ENCODE assay signal across 8 cellular contexts in genomic region chr1:24830680-24831272, GRCh38.
A peak's percentile ranks its signal among the peaks of the same experiment; 100 is the strongest.
DNase-seq lines count a peak whose midpoint lies in the region; ATAC-seq, FAIRE-seq and TF ChIP-seq lines count a peak whose summit lies in the region.

No MANE protein-coding gene starts in this region.

- in situ Hi-C loops in brain microvascular endothelial cell (cut with HindIII; ENCODE audit: low pct_ligation_motif_present, low sequenced_read_pairs) = loop anchor here (25.0 kb wide), 1 partner anchor 168 kb away; no protein-coding TSS in a partner anchor

- H3K36me3 ChIP-seq in HCT116 (ENCODE audit: control insufficient read depth in 1 of 2, insufficient read depth in 2 of 2, low read length in 2 of 2) (no peaks in the 10 kb centered on the region), brain microvascular endothelial cell (replicated peaks) (peaks cover 9% of the 10 kb centered on the region), keratinocyte (ENCODE audit: control insufficient read depth in 2 of 2, extremely low read depth in 1 of 2, insufficient read depth in 2 of 2, low read length in 2 of 2) (peaks cover 4 to 5% of the 10 kb centered on the region in 2 experiments), thyroid gland (no peaks in the 10 kb centered on the region)

- no peak overlapping the region for H3K9ac ChIP-seq in HCT116 (ENCODE audit: low read length)
- H3K9ac ChIP-seq in keratinocyte (ENCODE audit: control insufficient read depth, extremely low read depth, insufficient read depth, low read length) = no peak overlapping the region

- H3K9me3 ChIP-seq in HCT116 (ENCODE audit: control insufficient read depth in 1 of 2, insufficient read depth in 1 of 2, low read depth in 1 of 2, low read length in 2 of 2) (no peaks in the 10 kb centered on the region), keratinocyte (ENCODE audit: control insufficient read depth, low read depth, low read length) (no peaks in the 10 kb centered on the region), thyroid gland (no peaks in the 10 kb centered on the region)

- H3K9me2 ChIP-seq in HCT116 (ENCODE audit: insufficient read depth) = no peaks in the 10 kb centered on the region

- RAD21 ChIA-PET in HCT116 (lab: Charles Lee; ENCODE audit: low non-redundant PET in 1 of 2, low total read pairs in 2 of 2, uncharacterized antibody in 2 of 2, unreplicated experiment in 2 of 2) = interaction anchor here (0.7 to 1.3 kb wide), 6 partner anchors 104 to 632 kb away, joined by 3 to 21 read pairs (median 5); no protein-coding TSS in a partner anchor

- H3K79me2 ChIP-seq in HCT116 (ENCODE audit: insufficient read depth, low read length) (no peaks in the 10 kb centered on the region), keratinocyte (ENCODE audit: control insufficient read depth, insufficient read depth, low read length) (peaks cover 24% of the 10 kb centered on the region)

- peak; percentile 70 for FAIRE-seq in keratinocyte (lab: Jason Lieb, UNC)

- DNase-seq in CD1c-positive myeloid dendritic cell (ENCODE audit: extremely low spot score) = peak; percentile 75
- peak; percentile 68 for DNase-seq in HCT116 (ENCODE audit: low read depth, low spot score)
- DNase-seq in NCI-H446 treated with DMSO at 0.1 percent for 48 hours (lab: John Stamatoyannopoulos, UW) = peak; percentile 54
- DNase-seq in brain microvascular endothelial cell = no peak
- peak; percentile 33 for DNase-seq in keratinocyte (ENCODE audit: low read depth, low spot score)
- DNase-seq in thyroid gland = no peak
- DNase-seq in stimulated activated CD4-positive, alpha-beta T cell treated with anti-CD3 and anti-CD28 coated beads, Interleukin-4, amount 100 ng/mL, for 4 hours = no peak
- no peak for DNase-seq in NCI-H774 (lab: John Stamatoyannopoulos, UW)

- TF ChIP-seq RAD21 in HCT116 (IDR thresholded peaks at IDR 0.05; ENCODE audit: low read depth) = peak; percentile 92

- TF ChIP-seq CTCF in HCT116 (IDR thresholded peaks at IDR 0.05 in 2 of 3, conservative IDR thresholded peaks at IDR 0.05 in 1 of 3; ENCODE audit: borderline replicate concordance in 1 of 3, insufficient read depth in 1 of 3, low read depth in 2 of 3, low read length in 2 of 3) (peak; percentile 59 to 92 (median 82); a peak in 5 of 6 replicates), brain microvascular endothelial cell (IDR thresholded peaks at IDR 0.05; ENCODE audit: low read depth, low read length, missing control alignments) (peak; percentile 53), keratinocyte (optimal IDR thresholded peaks at IDR 0.05 in 1 of 3, IDR thresholded peaks at IDR 0.05 in 1 of 3, conservative IDR thresholded peaks at IDR 0.05 in 1 of 3; ENCODE audit: extremely low read depth in 1 of 3, insufficient read depth in 2 of 3, low read length in 3 of 3) (peak in 2 of 3 experiments; percentile 66 to 73), thyroid gland (IDR thresholded peaks at IDR 0.05) (peak; percentile 49 to 88 (median 70))

- no peaks in the 10 kb centered on the region for H4K20me1 ChIP-seq in HCT116 (ENCODE audit: insufficient read depth)
- H4K20me1 ChIP-seq in keratinocyte (ENCODE audit: control insufficient read depth, extremely low read depth, insufficient read depth, low read length) = peaks cover 2% of the 10 kb centered on the region

- no peaks in the 10 kb centered on the region for H3K9me1 ChIP-seq in keratinocyte (ENCODE audit: control insufficient read depth, extremely low read depth, insufficient read depth, low read length)

- BruUV-seq in HCT116 (replicated peaks; lab: Mats Ljungman, UMichigan) = TSS peak; percentile 8

- intact Hi-C loops in HCT116 (cut with micrococcal nuclease) (loop anchor here (2.0 to 10.0 kb wide), 4 partner anchors 83 to 436 kb away; partner anchors contain the start of gene CLIC4), thyroid gland (cut with DNase I) (no loop called here)

- dilution Hi-C loops in keratinocyte (cut with MboI; ENCODE audit: extremely low pct_ligation_motif_present, low sequenced_read_pairs) = no loop called here

- H3K4me3 ChIP-seq in HCT116 (replicated peaks in 1 of 2; ENCODE audit: low read depth in 1 of 2, low read length in 2 of 2) (no peak overlapping the region), brain microvascular endothelial cell (ENCODE audit: low read depth, low read length) (no peak overlapping the region), keratinocyte (ENCODE audit: control insufficient read depth in 2 of 3, extremely low read depth in 1 of 3, insufficient read depth in 2 of 3, low read depth in 1 of 3, low read length in 3 of 3) (no peak overlapping the region), thyroid gland (replicated peaks in 1 of 3) (no peak overlapping the region)

- H2AFZ ChIP-seq in HCT116 (ENCODE audit: low read depth, low read length, poor library complexity, severe bottlenecking) = no peak overlapping the region
- no peak overlapping the region for H2AFZ ChIP-seq in keratinocyte (ENCODE audit: control insufficient read depth, low read length)

- TF ChIP-seq POLR2A in HCT116 (IDR thresholded peaks at IDR 0.05; ENCODE audit: borderline replicate concordance, extremely low read depth, insufficient read depth, insufficient read length) (no peak), thyroid gland (IDR thresholded peaks at IDR 0.05) (no peak)

- H3K4me1 ChIP-seq in HCT116 (ENCODE audit: control insufficient read depth in 1 of 2, insufficient read depth in 2 of 2, low read length in 2 of 2) (peaks cover 0 to 14% of the 10 kb centered on the region in 2 experiments; a peak in 2 of 4 replicates), keratinocyte (ENCODE audit: control insufficient read depth, extremely low read depth, insufficient read depth, low read length) (peaks cover 5% of the 10 kb centered on the region), thyroid gland (peaks cover 0 to 8% of the 10 kb centered on the region in 2 donors)

- H3K27me3 ChIP-seq in HCT116 (ENCODE audit: insufficient read depth, low read length) = no peaks in the 10 kb centered on the region
- no peaks in the 10 kb centered on the region for H3K27me3 ChIP-seq in brain microvascular endothelial cell (replicated peaks)
- no peaks in the 10 kb centered on the region for H3K27me3 ChIP-seq in keratinocyte (ENCODE audit: control insufficient read depth, extremely low read depth, insufficient read depth, low read length)
- no peaks in the 10 kb centered on the region for H3K27me3 ChIP-seq in thyroid gland

- H3K27ac ChIP-seq in HCT116 (ENCODE audit: low read depth, low read length) (no peak overlapping the region), brain microvascular endothelial cell (no peak overlapping the region), keratinocyte (ENCODE audit: control insufficient read depth, insufficient read depth, low read length) (no peak overlapping the region), thyroid gland (no peak overlapping the region)

- peak; percentile 84 for ATAC-seq in HCT116

- H3K4me2 ChIP-seq in HCT116 (ENCODE audit: low read length) = no peak overlapping the region
- H3K4me2 ChIP-seq in keratinocyte (ENCODE audit: control insufficient read depth, extremely low read depth, insufficient read depth, low read depth, low read length) = no peak overlapping the region

- CTCF ChIA-PET in HCT116 (lab: Charles Lee) = interaction anchor here (0.5 to 5.5 kb wide), 49 partner anchors 10 to 629 kb away, joined by 3 to 174 read pairs (median 4); partner anchors contain the start of genes CLIC4 and NIPAL3

- POLR2A ChIA-PET in HCT116 (lab: Charles Lee) = interaction anchor here (0.6 to 1.1 kb wide), 4 partner anchors 142 to 415 kb away, joined by 3 to 9 read pairs (median 4); partner anchors contain the start of gene NIPAL3

- WGBS in thyroid gland, 2 donors = 61 to 62% methylated on average over 3 of the region's 3 CpGs

TF ChIP-seq in HCT116, 20 proteins besides CTCF, POLR2A, EP300 and RAD21:
- TF ChIP-seq TCF7L2 (IDR thresholded peaks at IDR 0.05; ENCODE audit: borderline replicate concordance, extremely low read depth, insufficient read depth, insufficient read length) (no peak), CBX3 (IDR thresholded peaks at IDR 0.05; ENCODE audit: low read depth) (peak; percentile 49; the same call in 1 of the 2 replicates)

Comparison
In these comparisons a context has a peak if more than half of its experiments do, and no peak if none do; other contexts are left out.
1. DNase-seq: peak in CD1c-positive myeloid dendritic cell (single experiment), HCT116 (single experiment), NCI-H446 treated with DMSO at 0.1 percent for 48 hours (single experiment) and keratinocyte (single experiment); none in brain microvascular endothelial cell (single experiment), thyroid gland (0 of 2), stimulated activated CD4-positive, alpha-beta T cell treated with anti-CD3 and anti-CD28 coated beads, Interleukin-4, amount 100 ng/mL, for 4 hours (0 of 2) and NCI-H774 (single experiment).
2. Peak in every context shown above with its lines, with median percentiles within 50 percentile points of each other: CTCF ChIP-seq.